In the genomic region with DNA sequence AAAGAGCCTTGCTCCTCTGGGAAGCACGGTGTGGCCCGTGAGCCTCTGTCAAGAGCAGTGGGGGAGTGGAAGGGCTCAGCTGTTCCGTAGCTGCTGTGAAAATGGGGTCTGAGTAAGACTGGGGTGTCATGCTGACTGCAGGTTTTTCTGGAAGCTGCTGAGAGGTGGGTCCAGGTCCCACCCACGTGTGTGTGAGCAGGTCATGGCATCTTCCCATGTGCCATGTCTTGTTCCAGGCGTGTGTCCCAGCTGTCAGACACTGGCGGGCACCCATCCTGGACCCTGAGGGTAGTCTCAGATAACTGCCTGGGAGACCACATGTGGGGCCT, we compare ENCODE assay signal across 20 cellular contexts.
A peak's percentile ranks its signal among the peaks of the same experiment; 100 is the strongest.
DNase-seq lines count a peak whose midpoint lies in the region; ATAC-seq, FAIRE-seq and TF ChIP-seq lines count a peak whose summit lies in the region.
"Had no signal": no experiment of that assay in that cellular context is flagged by ENCODE, and none has a peak within 500 bp of the region (broad histone marks: within the 10 kb centered on the region; RNA-seq: fewer than 3 reads in every experiment).

No MANE protein-coding gene starts in this region.

- H2AFZ ChIP-seq in K562 (ENCODE audit: low read depth, low read length) = no peak overlapping the region
- H2AFZ ChIP-seq in neuronal stem cell (ENCODE audit: low read length) = no peak overlapping the region

- H3K4me3 ChIP-seq in K562 (no peak overlapping the region), fibroblast of villous mesenchyme (ENCODE audit: low read depth, low read length) (no peak overlapping the region), neuronal stem cell (ENCODE audit: low read length in 2 of 2) (no peak overlapping the region), colonic mucosa (no peak overlapping the region)
- H3K4me3 ChIP-seq: BLaER1, HAP-1 had no signal

- peak overlapping the region; percentile 17 for H3K23ac ChIP-seq in neuronal stem cell (ENCODE audit: low read depth, low read length, poor library complexity)

- H3K79me2 ChIP-seq in K562 (ENCODE audit: control insufficient read depth, insufficient read depth, low read length) = no peaks in the 10 kb centered on the region

- H3K79me1 ChIP-seq in neuronal stem cell (ENCODE audit: low read depth, low read length) = no peaks in the 10 kb centered on the region

- no peaks in the 10 kb centered on the region; the same call in 1 of the 2 replicates for H4K20me1 ChIP-seq in K562 (replicated peaks; ENCODE audit: control insufficient read depth, insufficient read depth, low read length)
- H4K20me1 ChIP-seq: BLaER1 had no signal

- BruUV-seq in K562 (replicated peaks; lab: Mats Ljungman, UMichigan) = no TSS peak

- peak overlapping the region; percentile 75 for H2AK5ac ChIP-seq in neuronal stem cell (ENCODE audit: low read depth, low read length)

- H4K91ac ChIP-seq in neuronal stem cell (ENCODE audit: low read depth, low read length, poor library complexity) = no peak overlapping the region

- H3K9ac ChIP-seq in K562 (ENCODE audit: insufficient read depth in 1 of 2, low read depth in 2 of 2, low read length in 2 of 2) = 0 out of 4 replicates have a peak overlapping the region, but pooled peaks of 1 of the 2 experiments have one; percentile 7
- no peak overlapping the region for H3K9ac ChIP-seq in neuronal stem cell (ENCODE audit: low read depth, low read length, poor library complexity)
- no peak overlapping the region for H3K9ac ChIP-seq in colonic mucosa (ENCODE audit: low read depth in 2 of 2, low read length in 2 of 2)
- H3K9ac ChIP-seq: BLaER1 had no signal

- H2BK15ac ChIP-seq in neuronal stem cell (ENCODE audit: low read length) = peak overlapping the region; percentile 97

- FAIRE-seq in K562 (lab: Jason Lieb, UNC) (no peak), H54 (lab: Jason Lieb, UNC) (no peak)
- FAIRE-seq: HTR-8/SVneo had no signal

- WGBS in K562 (ENCODE audit: insufficient coverage, low coverage, missing lambda C conversion rate) = 15% methylated on average over 6 of the region's 6 CpGs
- WGBS in neuronal stem cell (ENCODE audit: extremely low coverage in 2 of 2, insufficient read length in 2 of 2, insufficient replicate concordance in 1 of 2), 2 donors = no CpG with 5 or more reads among the region's 6 CpGs

- H3K36me3 ChIP-seq in K562 (ENCODE audit: control insufficient read depth, insufficient read depth, low read length) (no peaks in the 10 kb centered on the region), neuronal stem cell (replicated peaks in 1 of 2; ENCODE audit: control insufficient read depth in 2 of 2, insufficient read depth in 2 of 2, low read length in 2 of 2) (no peaks in the 10 kb centered on the region), colonic mucosa (no peaks in the 10 kb centered on the region)
- H3K36me3 ChIP-seq: BLaER1, HAP-1 had no signal

- no peak overlapping the region for H3K14ac ChIP-seq in neuronal stem cell (ENCODE audit: low read length)

- no peak for ATAC-seq in K562
- no peak for ATAC-seq in HG03196 (IDR thresholded peaks at IDR 0.05; ENCODE audit: unreplicated experiment)
- ATAC-seq: SK-N-SH treated with all-trans-retinoic acid at 6 μM for 48 hours had no signal

- H3K4me1 ChIP-seq in K562 (replicated peaks in 1 of 2; ENCODE audit: control insufficient read depth in 2 of 2, insufficient read depth in 2 of 2, low read length in 2 of 2) (peaks cover 0 to 28% of the 10 kb centered on the region in 2 experiments; a peak in 2 of 5 replicates), neuronal stem cell (ENCODE audit: control insufficient read depth in 2 of 2, insufficient read depth in 1 of 2, low read depth in 1 of 2, low read length in 2 of 2) (peaks cover 15 to 31% of the 10 kb centered on the region in 2 donors), colonic mucosa (no peaks in the 10 kb centered on the region)
- H3K4me1 ChIP-seq: Caco-2, HAP-1 had no signal

- in situ Hi-C loops in K562 (cut with MboI) = no loop called here

- no peak for DNase-seq in K562 (ENCODE audit: extremely low read depth in 1 of 4, low spot score in 3 of 4)
- peak; percentile 7 for DNase-seq in fibroblast of villous mesenchyme (ENCODE audit: low read depth)
- DNase-seq in neuronal stem cell (ENCODE audit: low spot score) = no peak
- DNase-seq in H54 (ENCODE audit: insufficient read length, low spot score) = no peak
- no peak for DNase-seq in effector CD8-positive, alpha-beta T cell (lab: John Stamatoyannopoulos, UW)
- no peak for DNase-seq in colonic mucosa
- DNase-seq: Caco-2; CD4-positive, alpha-beta memory T cell; DMS 273 treated with DMSO at 0.1 percent for 48 hours; Kasumi-1; NCI-H1694; NCI-H2081 treated with DMSO at 0.1 percent for 48 hours; NCI-H510A; SIG-M5 had no signal

- H3K27ac ChIP-seq in K562 (ENCODE audit: extremely low read depth, low read depth, low read length) = no peak overlapping the region
- H3K27ac ChIP-seq in neuronal stem cell (replicated peaks; ENCODE audit: low read length) = no peak overlapping the region
- H3K27ac ChIP-seq in colonic mucosa = no peak overlapping the region
- H3K27ac ChIP-seq: BLaER1, RWPE1 had no signal

- H2BK5ac ChIP-seq in neuronal stem cell (ENCODE audit: low read length) = peak overlapping the region; percentile 87

- H3K4me2 ChIP-seq in K562 (ENCODE audit: insufficient read depth, low read length) (no peak overlapping the region), neuronal stem cell (ENCODE audit: insufficient read depth, low read length, poor library complexity, severe bottlenecking) (no peak overlapping the region)
- H3K4me2 ChIP-seq: BLaER1 had no signal

- POLR2A ChIA-PET in K562 (lab: Yijun Ruan, JAX) = interaction anchor here (1.0 kb wide), 1 partner anchor 27 kb away, joined by 3 read pairs; no protein-coding TSS in a partner anchor

- H3K4ac ChIP-seq in neuronal stem cell (ENCODE audit: low read length) = no peak overlapping the region

- H3K9me1 ChIP-seq in K562 (ENCODE audit: control insufficient read depth, insufficient read depth, low read length) = no peaks in the 10 kb centered on the region

- TF ChIP-seq RAD21 in K562 (CRISPR knock-in tag; conservative IDR thresholded peaks at IDR 0.05 in 1 of 2, IDR thresholded peaks at IDR 0.05 in 1 of 2) = no peak

- TF ChIP-seq CTCF in K562 (IDR thresholded peaks at IDR 0.05 in 2 of 3, conservative IDR thresholded peaks at IDR 0.05 in 1 of 3; ENCODE audit: insufficient read depth in 2 of 3, low read depth in 1 of 3, low read length in 3 of 3) = no peak
- TF ChIP-seq CTCF in fibroblast of villous mesenchyme (IDR thresholded peaks at IDR 0.05; ENCODE audit: insufficient read depth, low read depth, low read length) = no peak
- TF ChIP-seq CTCF in colonic mucosa (IDR thresholded peaks at IDR 0.05) = no peak

- TF ChIP-seq EP300 in K562 (IDR thresholded peaks at IDR 0.05; ENCODE audit: low read length) = no peak

- TF ChIP-seq POLR2A in K562 (conservative IDR thresholded peaks at IDR 0.05) (no peak), H54 (IDR thresholded peaks at IDR 0.05; ENCODE audit: low read depth, low read length) (no peak)

- H2BK120ac ChIP-seq in neuronal stem cell (ENCODE audit: low read depth, low read length) = no peak overlapping the region

- peak overlapping the region; percentile 83 for H3K18ac ChIP-seq in neuronal stem cell (ENCODE audit: low read length)

- H2BK12ac ChIP-seq in neuronal stem cell (ENCODE audit: low read length) = no peak overlapping the region

- intact Hi-C loops in K562 (cut with micrococcal nuclease) (no loop called here), colonic mucosa (cut with DNase I) (no loop called here)

- H3K27me3 ChIP-seq in K562 (ENCODE audit: control insufficient read depth in 2 of 2, insufficient read depth in 2 of 2, low read length in 2 of 2) = peaks cover 3 to 50% of the 10 kb centered on the region in 2 experiments; a peak in 4 of 5 replicates
- no peaks in the 10 kb centered on the region for H3K27me3 ChIP-seq in neuronal stem cell (ENCODE audit: control insufficient read depth in 3 of 3, insufficient read depth in 3 of 3, low read depth in 1 of 3, low read length in 3 of 3)
- no peaks in the 10 kb centered on the region for H3K27me3 ChIP-seq in colonic mucosa
- H3K27me3 ChIP-seq: BLaER1 had no signal

- H4K8ac ChIP-seq in neuronal stem cell (ENCODE audit: low read depth, low read length) = no peak overlapping the region

- H3K9me3 ChIP-seq in K562 (replicated peaks; ENCODE audit: control insufficient read depth, insufficient read depth, low read depth, low read length) (no peaks in the 10 kb centered on the region), neuronal stem cell (replicated peaks in 1 of 2; ENCODE audit: control insufficient read depth in 2 of 2, insufficient read depth in 1 of 2, low read depth in 1 of 2, low read length in 2 of 2) (no peaks in the 10 kb centered on the region), colonic mucosa (no peaks in the 10 kb centered on the region)
- H3K9me3 ChIP-seq: BLaER1, Caco-2, HAP-1 had no signal

- CTCF ChIA-PET in K562 (lab: Yijun Ruan, JAX; ENCODE audit: low intra/inter-chr PET ratio) = no interaction called here

TF ChIP-seq in K562, 482 proteins besides CTCF, POLR2A, EP300 and RAD21 (continues in another document):
- TF ChIP-seq, protein P1, sequence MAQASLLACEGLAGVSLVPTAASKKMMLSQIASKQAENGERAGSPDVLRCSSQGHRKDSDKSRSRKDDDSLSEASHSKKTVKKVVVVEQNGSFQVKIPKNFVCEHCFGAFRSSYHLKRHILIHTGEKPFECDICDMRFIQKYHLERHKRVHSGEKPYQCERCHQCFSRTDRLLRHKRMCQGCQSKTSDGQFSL (CRISPR knock-in tag; IDR thresholded peaks at IDR 0.05) = 0 out of 2 replicates have a peak, but pooled peaks have one; percentile 15
- TF ChIP-seq, protein P1 (tag; IDR thresholded peaks at IDR 0.05) = no peak
- TF ChIP-seq PHB (CRISPR knock-in tag; IDR thresholded peaks at IDR 0.05) (no peak), TFAP4 (CRISPR knock-in tag; IDR thresholded peaks at IDR 0.05; ENCODE audit: borderline replicate concordance) (peak; percentile 25; the same call in 1 of the 2 replicates)
